ENCODE assay signal across 12 cellular contexts in genomic region chr9:137740311-137740710, GRCh38.
DNase-seq lines count a peak whose midpoint lies in the region; ATAC-seq and TF ChIP-seq lines count a peak whose summit lies in the region.
"Had no signal": no experiment of that assay in that cellular context is flagged by ENCODE, and none has a peak within 500 bp of the region (broad histone marks: within the 10 kb centered on the region; RNA-seq: fewer than 3 reads in every experiment).

No MANE protein-coding gene starts in this region.

- H3K27ac ChIP-seq in right atrium auricular region (no peak overlapping the region), right cardiac atrium (ENCODE audit: low read length) (no peak overlapping the region)
- H3K27ac ChIP-seq: coronary artery, pancreas had no signal

- H3K4me3 ChIP-seq in right atrium auricular region (no peak overlapping the region), right cardiac atrium (ENCODE audit: low read length) (no peak overlapping the region)
- H3K4me3 ChIP-seq: coronary artery, pancreas had no signal

- H3K36me3 Mint-ChIP-seq in activated B cell treated with CpG ODN at 0.5 μM for 24 hours (ENCODE audit: low read depth) (peaks cover 60% of the 10 kb centered on the region), endothelial cell (ENCODE audit: low read depth, unreplicated experiment) (peaks cover 33% of the 10 kb centered on the region)
- peaks cover 10 to 13% of the 10 kb centered on the region in 2 donors for H3K36me3 Mint-ChIP-seq in activated naive CD4-positive, alpha-beta T cell treated with anti-CD3 and anti-CD28 coated beads, Interleukin-2, amount 50 U/mL, for 72 hours
- peaks cover 32% of the 10 kb centered on the region for H3K36me3 Mint-ChIP-seq in activated naive CD8-positive, alpha-beta T cell treated with anti-CD3 and anti-CD28 coated beads, Interleukin-2, amount 50 U/mL, for 24 hours (ENCODE audit: low read depth)

- H3K9me3 ChIP-seq in right atrium auricular region (no peaks in the 10 kb centered on the region), right cardiac atrium (ENCODE audit: control insufficient read depth, low read length) (no peaks in the 10 kb centered on the region)
- H3K9me3 ChIP-seq: pancreas had no signal

- ATAC-seq in Right ventricle myocardium superior (ENCODE audit: poor library complexity) (peak; percentile 32), activated B cell treated with CpG ODN at 0.5 μM for 24 hours (ENCODE audit: low read depth) (no peak), right cardiac atrium (peak; percentile 26 to 42)
- ATAC-seq in activated naive CD4-positive, alpha-beta T cell treated with anti-CD3 and anti-CD28 coated beads, Interleukin-2, amount 50 U/mL, for 72 hours: no peak
- no peak for ATAC-seq in activated naive CD8-positive, alpha-beta T cell treated with anti-CD3 and anti-CD28 coated beads, Interleukin-2, amount 50 U/mL, for 24 hours

- intact Hi-C loops in Right ventricle myocardium superior (cut with DNase I) (no loop called here), activated B cell treated with CpG ODN at 0.5 μM for 24 hours (cut with micrococcal nuclease) (no loop called here), right cardiac atrium (cut with DNase I) (no loop called here)

- H3K9me3 Mint-ChIP-seq in activated B cell treated with CpG ODN at 0.5 μM for 24 hours: peaks cover 3% of the 10 kb centered on the region
- no peaks in the 10 kb centered on the region for H3K9me3 Mint-ChIP-seq in endothelial cell (ENCODE audit: unreplicated experiment)
- no peaks in the 10 kb centered on the region for H3K9me3 Mint-ChIP-seq in activated naive CD4-positive, alpha-beta T cell treated with anti-CD3 and anti-CD28 coated beads, Interleukin-2, amount 50 U/mL, for 72 hours
- no peaks in the 10 kb centered on the region for H3K9me3 Mint-ChIP-seq in activated naive CD8-positive, alpha-beta T cell treated with anti-CD3 and anti-CD28 coated beads, Interleukin-2, amount 50 U/mL, for 24 hours

- no peaks in the 10 kb centered on the region for H3K27me3 Mint-ChIP-seq in activated B cell treated with CpG ODN at 0.5 μM for 24 hours
- peaks cover 13% of the 10 kb centered on the region for H3K27me3 Mint-ChIP-seq in endothelial cell (ENCODE audit: unreplicated experiment)
- H3K27me3 Mint-ChIP-seq in activated naive CD8-positive, alpha-beta T cell treated with anti-CD3 and anti-CD28 coated beads, Interleukin-2, amount 50 U/mL, for 24 hours: no peaks in the 10 kb centered on the region

- 32% methylated on average over 9 of the region's 9 CpGs for WGBS in right cardiac atrium

- H3K4me1 ChIP-seq in right atrium auricular region: peaks cover 0 to 13% of the 10 kb centered on the region in 2 donors
- peaks cover 4% of the 10 kb centered on the region for H3K4me1 ChIP-seq in right cardiac atrium (ENCODE audit: control insufficient read depth, insufficient read depth, low read length)
- H3K4me1 ChIP-seq: pancreas had no signal

- CTCF ChIA-PET in activated B cell treated with CpG ODN at 0.5 μM for 24 hours (lab: Charles Lee): no interaction called here

- H3K27ac Mint-ChIP-seq in activated B cell treated with CpG ODN at 0.5 μM for 24 hours (peak overlapping the region; percentile 90), endothelial cell (ENCODE audit: unreplicated experiment) (no peak overlapping the region)
- peak overlapping the region in 1 of 2 donors; percentile 65 for H3K27ac Mint-ChIP-seq in activated naive CD4-positive, alpha-beta T cell treated with anti-CD3 and anti-CD28 coated beads, Interleukin-2, amount 50 U/mL, for 72 hours
- H3K27ac Mint-ChIP-seq in activated naive CD8-positive, alpha-beta T cell treated with anti-CD3 and anti-CD28 coated beads, Interleukin-2, amount 50 U/mL, for 24 hours: no peak overlapping the region
- H3K27ac Mint-ChIP-seq: T-helper 1 cell treated with Interleukin-12 subunit alpha and Interleukin-12 subunit beta and Interleukin-4 antibody, amounts not matched to agents 30 μg/mL and 1 μg/mL, for 36 hours had no signal

- H3K27me3 ChIP-seq in right atrium auricular region (no peaks in the 10 kb centered on the region), right cardiac atrium (ENCODE audit: control insufficient read depth, insufficient read depth) (no peaks in the 10 kb centered on the region)
- H3K27me3 ChIP-seq: pancreas had no signal

- H3K36me3 ChIP-seq in right atrium auricular region: peaks cover 27% of the 10 kb centered on the region

- TF ChIP-seq CTCF in right atrium auricular region (IDR thresholded peaks at IDR 0.05): no peak
- TF ChIP-seq CTCF in activated B cell treated with CpG ODN at 0.5 μM for 24 hours (IDR thresholded peaks at IDR 0.05): no peak
- no peak for TF ChIP-seq CTCF in endothelial cell (IDR thresholded peaks at IDR 0.05; ENCODE audit: unreplicated experiment)

- H3K4me3 Mint-ChIP-seq in activated B cell treated with CpG ODN at 0.5 μM for 24 hours (peak overlapping the region; percentile 41), endothelial cell (ENCODE audit: unreplicated experiment) (no peak overlapping the region)
- no peak overlapping the region for H3K4me3 Mint-ChIP-seq in activated naive CD8-positive, alpha-beta T cell treated with anti-CD3 and anti-CD28 coated beads, Interleukin-2, amount 50 U/mL, for 24 hours
- H3K4me3 Mint-ChIP-seq: T-helper 1 cell treated with Interleukin-12 subunit alpha and Interleukin-12 subunit beta and Interleukin-4 antibody, amounts not matched to agents 30 μg/mL and 1 μg/mL, for 36 hours had no signal

- H3K4me1 Mint-ChIP-seq in activated B cell treated with CpG ODN at 0.5 μM for 24 hours: peaks cover 70% of the 10 kb centered on the region
- no peaks in the 10 kb centered on the region for H3K4me1 Mint-ChIP-seq in endothelial cell (ENCODE audit: unreplicated experiment)
- H3K4me1 Mint-ChIP-seq in activated naive CD8-positive, alpha-beta T cell treated with anti-CD3 and anti-CD28 coated beads, Interleukin-2, amount 50 U/mL, for 24 hours: peaks cover 17% of the 10 kb centered on the region

- POLR2A ChIA-PET in activated B cell treated with CpG ODN at 0.5 μM for 24 hours (lab: Charles Lee): interaction anchor here (2.7 kb wide), 1 partner anchor 20 kb away, joined by 26 read pairs; no protein-coding TSS in a partner anchor

- DNase-seq in Right ventricle myocardium superior (peak; percentile 70), right atrium auricular region (ENCODE audit: low spot score) (no peak), activated B cell treated with CpG ODN at 0.5 μM for 24 hours (no peak), right cardiac atrium (peak; percentile 55 to 84 (median 83)), KG1 (lab: John Stamatoyannopoulos, UW) (no peak), endothelial cell (ENCODE audit: low spot score) (no peak)
- no peak for DNase-seq in activated naive CD4-positive, alpha-beta T cell treated with anti-CD3 and anti-CD28 coated beads, Interleukin-2, amount 50 U/mL, for 72 hours (ENCODE audit: low spot score in 2 of 2)
- no peak for DNase-seq in activated naive CD8-positive, alpha-beta T cell treated with anti-CD3 and anti-CD28 coated beads, Interleukin-2, amount 50 U/mL, for 24 hours
- DNase-seq: NCI-H1694 treated with DMSO at 0.1 percent for 48 hours, pancreas had no signal

Comparison
In these comparisons a context has a peak if more than half of its experiments do, and no peak if none do; other contexts are left out.
1. DNase-seq: peak in Right ventricle myocardium superior (single experiment) and right cardiac atrium (3 of 3); none in right atrium auricular region (single experiment), activated B cell treated with CpG ODN at 0.5 μM for 24 hours (single experiment), KG1 (single experiment), endothelial cell (single experiment), activated naive CD4-positive, alpha-beta T cell treated with anti-CD3 and anti-CD28 coated beads, Interleukin-2, amount 50 U/mL, for 72 hours (0 of 2) and activated naive CD8-positive, alpha-beta T cell treated with anti-CD3 and anti-CD28 coated beads, Interleukin-2, amount 50 U/mL, for 24 hours (single experiment).
2. ATAC-seq: peak in Right ventricle myocardium superior (single experiment) and right cardiac atrium (2 of 2); none in activated B cell treated with CpG ODN at 0.5 μM for 24 hours (single experiment), activated naive CD4-positive, alpha-beta T cell treated with anti-CD3 and anti-CD28 coated beads, Interleukin-2, amount 50 U/mL, for 72 hours (0 of 2) and activated naive CD8-positive, alpha-beta T cell treated with anti-CD3 and anti-CD28 coated beads, Interleukin-2, amount 50 U/mL, for 24 hours (single experiment).